23 cellular contexts compared by ENCODE assay signal in the genomic region with DNA sequence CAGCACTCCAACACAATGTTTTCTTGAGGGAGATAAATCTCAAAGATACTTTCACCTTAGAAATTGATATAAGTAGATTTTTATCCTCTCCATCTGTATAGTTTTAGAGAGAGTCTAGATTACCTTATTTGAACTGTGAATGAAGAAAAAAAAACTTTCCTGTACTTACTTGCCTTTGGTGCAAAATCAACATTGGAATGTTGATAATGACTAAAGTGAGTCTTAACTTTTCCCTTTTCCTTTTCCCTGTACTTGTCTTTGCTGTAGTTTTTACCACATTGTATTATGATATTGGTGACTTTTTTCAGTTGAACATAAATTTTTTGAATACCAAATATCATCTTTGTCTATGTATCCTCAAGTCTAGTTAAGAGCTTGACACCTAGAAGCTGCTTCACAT. TPM values are rescaled to one million over a fixed set of nuclear protein-coding genes. Genes with fewer than 3 reads are reported as not detected.
DNase-seq lines count a peak whose midpoint lies in the region; ATAC-seq, FAIRE-seq and TF ChIP-seq lines count a peak whose summit lies in the region.
"Had no signal": no experiment of that assay in that cellular context is flagged by ENCODE, and none has a peak within 500 bp of the region (broad histone marks: within the 10 kb centered on the region; RNA-seq: fewer than 3 reads in every experiment).

No MANE protein-coding gene starts in this region.

- H3K27ac ChIP-seq in smooth muscle cell (ENCODE audit: low read depth) (no peak overlapping the region), upper lobe of right lung (no peak overlapping the region)
- H3K27ac ChIP-seq: SJSA1 had no signal

- FAIRE-seq in GM19239 (lab: Jason Lieb, UNC) (peak; percentile 75), RCC 7860 (lab: Jason Lieb, UNC) (peak; percentile 36)
- FAIRE-seq: HTR-8/SVneo had no signal

- H3K36me3 ChIP-seq in smooth muscle cell (ENCODE audit: low read depth): no peaks in the 10 kb centered on the region
- H3K36me3 ChIP-seq in upper lobe of right lung: no peaks in the 10 kb centered on the region

- H3K79me2 ChIP-seq in smooth muscle cell (ENCODE audit: low read depth): peaks cover 99% of the 10 kb centered on the region

- H3K4me1 ChIP-seq in smooth muscle cell (ENCODE audit: low read depth) (peaks cover 36% of the 10 kb centered on the region), upper lobe of right lung (peaks cover 5% of the 10 kb centered on the region)

- DNase-seq in GM19239 (ENCODE audit: insufficient read length, low spot score) (no peak), RCC 7860 (ENCODE audit: low spot score) (no peak), chondrocyte (ENCODE audit: low spot score) (no peak), smooth muscle cell (lab: John Stamatoyannopoulos, UW; ENCODE audit: unreplicated experiment) (no peak), 8988T (no peak), upper lobe of right lung (no peak)
- DNase-seq in stimulated activated CD4-positive, alpha-beta T cell treated with anti-CD3 and anti-CD28 coated beads, Interleukin-2, amount 100 ng/mL, for 24 hours: no peak
- DNase-seq: CD4-positive, CD25-positive, alpha-beta regulatory T cell; COR-L47; DMS79; H9; KG1; MV-4-11; NCI-H1105 treated with DMSO at 0.1 percent for 48 hours; NCI-H2029 treated with DMSO at 0.1 percent for 48 hours; NCI-H2171; NCI-H345; NCI-H774; NK-92 treated with Interleukin-12 subunit alpha and Interleukin-12 subunit beta, amount 100 ng/mL, for 24 hours had no signal

- no peaks in the 10 kb centered on the region for H3K27me3 Mint-ChIP-seq in chondrocyte (ENCODE audit: low read depth)

- no peak overlapping the region for H2AFZ ChIP-seq in smooth muscle cell (ENCODE audit: low read depth)

- ATAC-seq in upper lobe of right lung: no peak
- ATAC-seq: Panc1, Right ventricle myocardium inferior had no signal

- H3F3A ChIP-seq in smooth muscle cell (ENCODE audit: low read depth): peaks cover 4% of the 10 kb centered on the region

- no peak for TF ChIP-seq CTCF in chondrocyte (IDR thresholded peaks at IDR 0.05)
- no peak for TF ChIP-seq CTCF in smooth muscle cell (IDR thresholded peaks at IDR 0.05; ENCODE audit: borderline replicate concordance, insufficient read depth, poor library complexity, severe bottlenecking)
- no peak for TF ChIP-seq CTCF in upper lobe of right lung (IDR thresholded peaks at IDR 0.05)

- no peaks in the 10 kb centered on the region for H3K9me3 Mint-ChIP-seq in chondrocyte (ENCODE audit: low read depth)
- H3K9me3 Mint-ChIP-seq: CD4-positive, CD25-positive, alpha-beta regulatory T cell; H9 had no signal

- peaks cover 54% of the 10 kb centered on the region for H3K4me1 Mint-ChIP-seq in chondrocyte (ENCODE audit: low read depth)

- H3K4me3 ChIP-seq in smooth muscle cell: no peak overlapping the region
- H3K4me3 ChIP-seq in upper lobe of right lung: no peak overlapping the region
- H3K4me3 ChIP-seq: SJSA1 had no signal

- H3K4me2 ChIP-seq in smooth muscle cell: peak overlapping the region; percentile 92

- intact Hi-C loops in upper lobe of right lung (cut with DNase I): no loop called here

- no peak overlapping the region for H3K4me3 Mint-ChIP-seq in chondrocyte (ENCODE audit: unreplicated experiment)
- H3K4me3 Mint-ChIP-seq: CD4-positive, CD25-positive, alpha-beta regulatory T cell; H9 had no signal

- H4K20me1 ChIP-seq in smooth muscle cell (ENCODE audit: low read depth): no peaks in the 10 kb centered on the region

- no peak overlapping the region for H3K9ac ChIP-seq in smooth muscle cell (ENCODE audit: low read depth)

- H3K36me3 Mint-ChIP-seq in chondrocyte (ENCODE audit: low read depth): peaks cover 5% of the 10 kb centered on the region
- H3K36me3 Mint-ChIP-seq: CD4-positive, CD25-positive, alpha-beta regulatory T cell had no signal

- H3K9me3 ChIP-seq in smooth muscle cell (replicated peaks; ENCODE audit: low read depth) (no peaks in the 10 kb centered on the region), upper lobe of right lung (no peaks in the 10 kb centered on the region)
- H3K9me3 ChIP-seq: SJSA1 had no signal

- H3K27ac Mint-ChIP-seq in chondrocyte (ENCODE audit: unreplicated experiment): peak overlapping the region; percentile 49
- H3K27ac Mint-ChIP-seq: CD4-positive, CD25-positive, alpha-beta regulatory T cell; H9 had no signal

- H3K27me3 ChIP-seq in smooth muscle cell (ENCODE audit: low read depth): no peaks in the 10 kb centered on the region
- H3K27me3 ChIP-seq in upper lobe of right lung: no peaks in the 10 kb centered on the region
- H3K27me3 ChIP-seq: SJSA1 had no signal

RNA-seq across cellular contexts. Expression of a gene that starts 6.7 kb away (rescaled TPM):
- 270 to 658 TPM (median 273 TPM) in 3 replicates for total RNA-seq in chondrocyte
- total RNA-seq in smooth muscle cell: 314 and 372 TPM in 2 replicates
- 92.7 and 110 TPM in 2 replicates for polyA plus RNA-seq in smooth muscle cell
- 202 TPM for total RNA-seq in upper lobe of right lung
